Comparison of ENCODE assay signal across 1 cellular context in the genomic region with DNA sequence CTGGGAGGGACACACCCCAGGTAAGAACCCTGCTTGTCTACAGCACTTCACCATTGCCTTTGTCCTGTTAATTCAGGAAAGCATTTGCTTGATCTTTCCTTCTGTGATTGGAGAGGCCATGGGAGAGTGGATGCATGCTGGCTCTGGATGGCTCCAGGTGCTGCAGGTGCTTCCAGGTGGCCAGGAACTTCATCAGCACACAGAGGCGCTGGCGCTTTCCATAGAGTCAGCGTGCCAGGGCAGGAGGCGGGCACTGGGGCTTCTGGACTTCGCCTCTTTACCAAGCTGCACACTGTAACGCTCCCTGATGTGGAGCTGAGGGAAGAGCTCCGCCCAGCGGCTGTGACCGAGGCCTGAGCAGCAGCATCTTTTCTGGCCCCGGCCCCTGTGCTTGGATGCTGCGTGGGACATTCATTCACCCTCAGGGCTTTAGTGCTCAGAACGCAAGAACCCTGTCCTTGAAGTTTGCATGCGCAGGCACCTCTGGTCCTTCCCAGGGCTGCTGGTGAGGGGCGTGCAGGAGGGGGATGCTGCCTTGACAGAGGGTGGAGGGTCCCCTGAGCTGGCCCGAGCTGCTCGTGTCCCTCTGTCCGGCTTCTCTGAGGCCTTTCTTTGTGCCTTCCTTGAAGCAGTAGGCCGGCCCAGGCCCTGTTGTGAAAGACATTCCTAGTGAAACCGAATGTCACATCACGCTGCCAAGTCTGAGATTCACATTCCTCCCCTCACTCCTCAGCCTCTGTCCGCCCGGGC.
A peak's percentile ranks its signal among the peaks of the same experiment; 100 is the strongest.
TF ChIP-seq lines count a peak whose summit lies in the region.

No MANE protein-coding gene starts in this region.

TF ChIP-seq in IMR-90, 13 proteins besides CTCF, POLR2A, EP300 and RAD21:
- TF ChIP-seq, protein P1, sequence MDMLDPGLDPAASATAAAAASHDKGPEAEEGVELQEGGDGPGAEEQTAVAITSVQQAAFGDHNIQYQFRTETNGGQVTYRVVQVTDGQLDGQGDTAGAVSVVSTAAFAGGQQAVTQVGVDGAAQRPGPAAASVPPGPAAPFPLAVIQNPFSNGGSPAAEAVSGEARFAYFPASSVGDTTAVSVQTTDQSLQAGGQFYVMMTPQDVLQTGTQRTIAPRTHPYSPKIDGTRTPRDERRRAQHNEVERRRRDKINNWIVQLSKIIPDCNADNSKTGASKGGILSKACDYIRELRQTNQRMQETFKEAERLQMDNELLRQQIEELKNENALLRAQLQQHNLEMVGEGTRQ (IDR thresholded peaks at IDR 0.05; ENCODE audit: low read depth, low read length) = no peak
- TF ChIP-seq CEBPB (IDR thresholded peaks at IDR 0.05; ENCODE audit: low read depth, low read length) (0 out of 2 replicates have a peak, but pooled peaks have one; percentile 7), CHD1 (IDR thresholded peaks at IDR 0.05; ENCODE audit: low read depth, low read length) (no peak), BHLHE40 (IDR thresholded peaks at IDR 0.05; ENCODE audit: low read depth, low read length) (no peak), FOS (IDR thresholded peaks at IDR 0.05; ENCODE audit: low read depth, low read length) (no peak), MAZ (IDR thresholded peaks at IDR 0.05; ENCODE audit: borderline replicate concordance, low read depth, low read length) (no peak)
